In the genomic region with DNA sequence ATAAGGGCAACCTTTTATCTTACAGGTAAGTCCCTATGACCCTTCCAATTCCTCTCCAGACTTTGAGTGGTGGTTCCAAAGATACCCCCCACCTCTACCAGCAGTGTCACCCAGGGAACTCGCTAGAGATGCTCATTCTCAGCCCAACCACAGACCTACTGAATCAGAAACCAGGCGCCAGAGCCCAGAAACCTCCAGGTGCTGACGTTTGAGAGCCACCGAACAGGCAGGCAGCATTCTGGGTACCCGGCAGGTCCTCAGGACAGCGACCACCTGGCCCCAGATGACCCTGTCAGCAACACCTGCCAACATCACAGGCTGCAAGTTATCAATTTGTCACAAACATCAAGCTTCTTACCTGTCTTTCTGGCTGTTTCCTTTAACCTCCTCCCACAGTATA, we compare ENCODE assay signal across 12 cellular contexts. TPM values are rescaled to one million over a fixed set of nuclear protein-coding genes. Genes with fewer than 3 reads are reported as not detected.
A peak's percentile ranks its signal among the peaks of the same experiment; 100 is the strongest.
DNase-seq lines count a peak whose midpoint lies in the region; ATAC-seq, FAIRE-seq and TF ChIP-seq lines count a peak whose summit lies in the region.
"Had no signal": no experiment of that assay in that cellular context is flagged by ENCODE, and none has a peak within 500 bp of the region (broad histone marks: within the 10 kb centered on the region; RNA-seq: fewer than 3 reads in every experiment).

No MANE protein-coding gene starts in this region.

- peak overlapping the region; percentile 74 for H3K27ac Mint-ChIP-seq in activated CD4-positive, alpha-beta memory T cell treated with anti-CD3 and anti-CD28 coated beads, Interleukin-2, amount 10 ng/mL, durations not matched to agents 7 days and 5 days
- peak overlapping the region in 7 of 10 donors; percentile 24 to 89 (median 79) for H3K27ac Mint-ChIP-seq in naive thymus-derived CD8-positive, alpha-beta T cell

- H3K27ac ChIP-seq in tibial artery = no peak overlapping the region
- peak overlapping the region in 1 of 4 donors; percentile 17 for H3K27ac ChIP-seq in pancreas

- intact Hi-C loops in tibial artery (cut with DNase I; ENCODE audit: low total_unique reads) (no loop called here), pancreas (cut with DNase I) (loop anchor here in 1 of 3 donors (10.0 kb wide), 1 partner anchor 106 kb away; no protein-coding TSS in a partner anchor)

- ATAC-seq in GM18502 (IDR thresholded peaks at IDR 0.05; ENCODE audit: poor library complexity, unreplicated experiment) = peak; percentile 56
- ATAC-seq in HG02623 (IDR thresholded peaks at IDR 0.05; ENCODE audit: unreplicated experiment) = peak; percentile 48
- ATAC-seq in naive thymus-derived CD8-positive, alpha-beta T cell = no peak
- no peak for ATAC-seq in pancreas
- ATAC-seq: HepG2 had no signal

- POLR2A ChIA-PET in activated CD4-positive, alpha-beta memory T cell treated with anti-CD3 and anti-CD28 coated beads, Interleukin-2, amount 10 ng/mL, durations not matched to agents 7 days and 5 days (lab: Charles Lee) = interaction anchor here (1.0 to 2.5 kb wide), 7 partner anchors 8 to 52 kb away, joined by 3 to 28 read pairs (median 16); no protein-coding TSS in a partner anchor
- POLR2A ChIA-PET in naive thymus-derived CD8-positive, alpha-beta T cell (lab: Charles Lee) = interaction anchor here (2.0 kb wide), 1 partner anchor 12 kb away, joined by 9 read pairs; no protein-coding TSS in a partner anchor

- H3K9me3 ChIP-seq in tibial artery = no peaks in the 10 kb centered on the region
- no peaks in the 10 kb centered on the region for H3K9me3 ChIP-seq in pancreas

- H3K4me1 Mint-ChIP-seq in activated CD4-positive, alpha-beta memory T cell treated with anti-CD3 and anti-CD28 coated beads, Interleukin-2, amount 10 ng/mL, durations not matched to agents 7 days and 5 days = peaks cover 71% of the 10 kb centered on the region
- peaks cover 38 to 87% (median 67%) of the 10 kb centered on the region in 4 donors for H3K4me1 Mint-ChIP-seq in naive thymus-derived CD8-positive, alpha-beta T cell

- H3K27me3 ChIP-seq in tibial artery (no peaks in the 10 kb centered on the region), pancreas (no peaks in the 10 kb centered on the region)

- no peak for FAIRE-seq in pancreas (lab: Jason Lieb, UNC)
- FAIRE-seq: HepG2, small intestine had no signal

- H3K4me3 Mint-ChIP-seq in activated CD4-positive, alpha-beta memory T cell treated with anti-CD3 and anti-CD28 coated beads, Interleukin-2, amount 10 ng/mL, durations not matched to agents 7 days and 5 days = peak overlapping the region; percentile 33
- peak overlapping the region in 2 of 10 donors; percentile 22 to 39 for H3K4me3 Mint-ChIP-seq in naive thymus-derived CD8-positive, alpha-beta T cell
- H3K4me3 Mint-ChIP-seq: nephron had no signal

- H3K36me3 Mint-ChIP-seq in activated CD4-positive, alpha-beta memory T cell treated with anti-CD3 and anti-CD28 coated beads, Interleukin-2, amount 10 ng/mL, durations not matched to agents 7 days and 5 days (ENCODE audit: low read depth) = peaks cover 57% of the 10 kb centered on the region
- H3K36me3 Mint-ChIP-seq in naive thymus-derived CD8-positive, alpha-beta T cell = peaks cover 0 to 27% (median 6%) of the 10 kb centered on the region in 3 donors

- H3K4me3 ChIP-seq in tibial artery (no peak overlapping the region), pancreas (no peak overlapping the region)

- peak; percentile 51 for DNase-seq in activated CD4-positive, alpha-beta memory T cell treated with anti-CD3 and anti-CD28 coated beads, Interleukin-2, amount 10 ng/mL, durations not matched to agents 7 days and 5 days
- DNase-seq in naive thymus-derived CD8-positive, alpha-beta T cell = no peak
- DNase-seq in tibial artery (no peak), Ammon's horn (ENCODE audit: low spot score) (no peak), pancreas (no peak), DMS53 treated with DMSO at 0.1 percent for 48 hours (lab: John Stamatoyannopoulos, UW; ENCODE audit: unreplicated experiment) (no peak)
- DNase-seq: NCI-H2107, small intestine had no signal

- H3K9me3 Mint-ChIP-seq in activated CD4-positive, alpha-beta memory T cell treated with anti-CD3 and anti-CD28 coated beads, Interleukin-2, amount 10 ng/mL, durations not matched to agents 7 days and 5 days = no peaks in the 10 kb centered on the region
- no peaks in the 10 kb centered on the region for H3K9me3 Mint-ChIP-seq in naive thymus-derived CD8-positive, alpha-beta T cell
- H3K9me3 Mint-ChIP-seq: nephron had no signal

- WGBS in pancreas, 2 donors = 75 to 76% methylated on average over 6 of the region's 6 CpGs

- no peaks in the 10 kb centered on the region for H3K27me3 Mint-ChIP-seq in activated CD4-positive, alpha-beta memory T cell treated with anti-CD3 and anti-CD28 coated beads, Interleukin-2, amount 10 ng/mL, durations not matched to agents 7 days and 5 days
- H3K27me3 Mint-ChIP-seq in naive thymus-derived CD8-positive, alpha-beta T cell = no peaks in the 10 kb centered on the region

- CTCF ChIA-PET in activated CD4-positive, alpha-beta memory T cell treated with anti-CD3 and anti-CD28 coated beads, Interleukin-2, amount 10 ng/mL, durations not matched to agents 7 days and 5 days (lab: Charles Lee) = interaction anchor here (1.6 to 1.7 kb wide), 3 partner anchors 11 to 18 kb away, joined by 7 to 16 read pairs (median 14); no protein-coding TSS in a partner anchor

- no peak for TF ChIP-seq CTCF in tibial artery (IDR thresholded peaks at IDR 0.05)
- TF ChIP-seq CTCF in pancreas (IDR thresholded peaks at IDR 0.05) = no peak

- peaks cover 0 to 31% (median 5%) of the 10 kb centered on the region in 4 donors for H3K4me1 ChIP-seq in tibial artery
- H3K4me1 ChIP-seq in pancreas = peaks cover 0 to 42% (median 24%) of the 10 kb centered on the region in 3 donors

- H3K36me3 ChIP-seq in tibial artery = no peaks in the 10 kb centered on the region
- no peaks in the 10 kb centered on the region for H3K36me3 ChIP-seq in pancreas

RNA-seq across cellular contexts. Expression of gene RAPGEF1, which starts 19.5 kb away (rescaled TPM):
- total RNA-seq in activated CD4-positive, alpha-beta memory T cell treated with anti-CD3 and anti-CD28 coated beads, Interleukin-2, amount 10 ng/mL, durations not matched to agents 7 days and 5 days = 100 to 1,000 TPM; 149 to 158 TPM
- total RNA-seq in naive thymus-derived CD8-positive, alpha-beta T cell = 10 to 100 TPM; 91.7 to 94.7 TPM
- polyA plus RNA-seq in naive thymus-derived CD8-positive, alpha-beta T cell = 1 to 10 TPM; 1.6 to 9.0 (median 4.4) TPM
- total RNA-seq in pancreas = 10 to 100 TPM; 38.8 to 62.6 (median 52.3) TPM
- 10 to 100 TPM; 17.1 to 22.8 TPM for polyA plus RNA-seq in pancreas

Comparison
In these comparisons a context has a peak if more than half of its experiments do, and no peak if none do; other contexts are left out.
1. ATAC-seq: peak in GM18502 (single experiment) and HG02623 (single experiment); none in naive thymus-derived CD8-positive, alpha-beta T cell (0 of 2) and pancreas (0 of 4).